1 cellular context compared by ENCODE assay signal in the genomic region with DNA sequence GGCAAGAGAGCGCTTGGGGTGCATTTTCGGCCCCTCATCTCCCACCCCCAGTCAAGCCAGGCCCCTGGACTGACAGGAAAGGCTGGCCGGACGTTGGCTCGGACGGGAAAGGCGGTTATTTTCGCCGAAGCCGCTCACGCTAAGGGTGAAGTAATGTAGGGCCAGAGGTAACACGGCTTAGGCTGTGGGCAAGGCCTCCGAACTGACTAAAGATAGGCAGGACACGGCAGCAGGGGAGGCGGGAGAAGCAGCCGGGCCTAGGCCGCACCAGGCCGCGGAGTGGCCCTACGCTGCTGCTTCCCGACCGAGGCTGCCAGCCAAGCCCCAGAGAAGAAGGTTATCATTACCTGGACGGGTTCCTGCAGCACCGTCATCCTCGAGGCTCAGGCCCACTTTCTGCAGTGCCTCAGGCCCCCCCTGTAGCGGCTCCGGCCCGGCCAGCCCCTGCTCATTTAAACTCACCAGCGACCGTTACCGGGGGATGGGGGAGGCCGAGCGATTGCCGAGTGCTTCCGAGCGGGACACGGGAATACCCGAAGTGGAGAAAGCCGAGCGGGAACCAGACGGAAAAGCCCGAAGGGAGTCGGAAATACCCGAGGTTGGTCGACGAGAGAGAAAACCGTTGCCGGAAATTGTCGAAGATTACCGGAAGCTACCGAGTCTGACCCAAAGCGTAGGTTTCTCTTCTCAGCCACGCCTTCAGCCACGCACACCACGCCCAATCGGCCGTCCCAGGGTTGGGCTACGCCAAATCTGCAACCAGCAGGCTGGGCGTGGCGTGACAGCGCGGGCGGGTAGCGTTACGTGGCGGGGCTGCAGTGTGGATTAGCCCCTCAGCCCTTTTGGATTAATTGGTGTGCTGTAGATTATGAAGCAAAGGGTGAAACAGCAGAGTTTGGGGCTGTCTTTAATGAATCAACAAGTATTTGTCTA.
TF ChIP-seq lines count a peak whose summit lies in the region.

A gene with protein sequence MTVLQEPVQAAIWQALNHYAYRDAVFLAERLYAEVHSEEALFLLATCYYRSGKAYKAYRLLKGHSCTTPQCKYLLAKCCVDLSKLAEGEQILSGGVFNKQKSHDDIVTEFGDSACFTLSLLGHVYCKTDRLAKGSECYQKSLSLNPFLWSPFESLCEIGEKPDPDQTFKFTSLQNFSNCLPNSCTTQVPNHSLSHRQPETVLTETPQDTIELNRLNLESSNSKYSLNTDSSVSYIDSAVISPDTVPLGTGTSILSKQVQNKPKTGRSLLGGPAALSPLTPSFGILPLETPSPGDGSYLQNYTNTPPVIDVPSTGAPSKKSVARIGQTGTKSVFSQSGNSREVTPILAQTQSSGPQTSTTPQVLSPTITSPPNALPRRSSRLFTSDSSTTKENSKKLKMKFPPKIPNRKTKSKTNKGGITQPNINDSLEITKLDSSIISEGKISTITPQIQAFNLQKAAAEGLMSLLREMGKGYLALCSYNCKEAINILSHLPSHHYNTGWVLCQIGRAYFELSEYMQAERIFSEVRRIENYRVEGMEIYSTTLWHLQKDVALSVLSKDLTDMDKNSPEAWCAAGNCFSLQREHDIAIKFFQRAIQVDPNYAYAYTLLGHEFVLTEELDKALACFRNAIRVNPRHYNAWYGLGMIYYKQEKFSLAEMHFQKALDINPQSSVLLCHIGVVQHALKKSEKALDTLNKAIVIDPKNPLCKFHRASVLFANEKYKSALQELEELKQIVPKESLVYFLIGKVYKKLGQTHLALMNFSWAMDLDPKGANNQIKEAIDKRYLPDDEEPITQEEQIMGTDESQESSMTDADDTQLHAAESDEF (minus strand): TSS at position 497 of the 933 bp plus-strand sequence. CDS start 123 bp downstream, at position 374.

TF ChIP-seq in HepG2, 621 proteins besides CTCF, POLR2A, EP300 and RAD21 (continued from another document and continues in another):
- TF ChIP-seq ARNT (IDR thresholded peaks at IDR 0.05), result no peak
- TF ChIP-seq NCOR1 (IDR thresholded peaks at IDR 0.05; ENCODE audit: borderline replicate concordance, low read length), result no peak
- TF ChIP-seq ZNF644 (CRISPR knock-in tag; IDR thresholded peaks at IDR 0.05; ENCODE audit: low read depth), result no peak
- peak; percentile 39 for TF ChIP-seq CEBPG (CRISPR knock-in tag; IDR thresholded peaks at IDR 0.05)
- no peak; the same call in 1 of the 2 replicates for TF ChIP-seq ZBTB3 (CRISPR knock-in tag; IDR thresholded peaks at IDR 0.05; ENCODE audit: borderline replicate concordance, low read depth)
- no peak for TF ChIP-seq NONO (IDR thresholded peaks at IDR 0.05)
- TF ChIP-seq NONO (CRISPR knock-in tag; conservative IDR thresholded peaks at IDR 0.05), result peak; percentile 71
- peak; percentile 51 for TF ChIP-seq ZNF143 (CRISPR knock-in tag; IDR thresholded peaks at IDR 0.05)
- TF ChIP-seq SALL1 (CRISPR knock-in tag; IDR thresholded peaks at IDR 0.05), result peak; percentile 96
- TF ChIP-seq KDM5B (CRISPR knock-in tag; IDR thresholded peaks at IDR 0.05; ENCODE audit: borderline replicate concordance), result peak; percentile 100
- no peak for TF ChIP-seq RAD51 (IDR thresholded peaks at IDR 0.05; ENCODE audit: borderline replicate concordance)
- TF ChIP-seq, protein P1, sequence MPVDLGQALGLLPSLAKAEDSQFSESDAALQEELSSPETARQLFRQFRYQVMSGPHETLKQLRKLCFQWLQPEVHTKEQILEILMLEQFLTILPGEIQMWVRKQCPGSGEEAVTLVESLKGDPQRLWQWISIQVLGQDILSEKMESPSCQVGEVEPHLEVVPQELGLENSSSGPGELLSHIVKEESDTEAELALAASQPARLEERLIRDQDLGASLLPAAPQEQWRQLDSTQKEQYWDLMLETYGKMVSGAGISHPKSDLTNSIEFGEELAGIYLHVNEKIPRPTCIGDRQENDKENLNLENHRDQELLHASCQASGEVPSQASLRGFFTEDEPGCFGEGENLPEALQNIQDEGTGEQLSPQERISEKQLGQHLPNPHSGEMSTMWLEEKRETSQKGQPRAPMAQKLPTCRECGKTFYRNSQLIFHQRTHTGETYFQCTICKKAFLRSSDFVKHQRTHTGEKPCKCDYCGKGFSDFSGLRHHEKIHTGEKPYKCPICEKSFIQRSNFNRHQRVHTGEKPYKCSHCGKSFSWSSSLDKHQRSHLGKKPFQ (CRISPR knock-in tag; IDR thresholded peaks at IDR 0.05; ENCODE audit: insufficient replicate concordance), result peak; percentile 90
- TF ChIP-seq TOE1 (CRISPR knock-in tag; IDR thresholded peaks at IDR 0.05), result peak; percentile 48; the same call in 1 of the 2 replicates
- TF ChIP-seq, protein P2, sequence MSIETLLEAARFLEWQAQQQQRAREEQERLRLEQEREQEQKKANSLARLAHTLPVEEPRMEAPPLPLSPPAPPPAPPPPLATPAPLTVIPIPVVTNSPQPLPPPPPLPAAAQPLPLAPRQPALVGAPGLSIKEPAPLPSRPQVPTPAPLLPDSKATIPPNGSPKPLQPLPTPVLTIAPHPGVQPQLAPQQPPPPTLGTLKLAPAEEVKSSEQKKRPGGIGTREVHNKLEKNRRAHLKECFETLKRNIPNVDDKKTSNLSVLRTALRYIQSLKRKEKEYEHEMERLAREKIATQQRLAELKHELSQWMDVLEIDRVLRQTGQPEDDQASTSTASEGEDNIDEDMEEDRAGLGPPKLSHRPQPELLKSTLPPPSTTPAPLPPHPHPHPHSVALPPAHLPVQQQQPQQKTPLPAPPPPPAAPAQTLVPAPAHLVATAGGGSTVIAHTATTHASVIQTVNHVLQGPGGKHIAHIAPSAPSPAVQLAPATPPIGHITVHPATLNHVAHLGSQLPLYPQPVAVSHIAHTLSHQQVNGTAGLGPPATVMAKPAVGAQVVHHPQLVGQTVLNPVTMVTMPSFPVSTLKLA (IDR thresholded peaks at IDR 0.05), result peak; percentile 36; the same call in 1 of the 2 replicates
- TF ChIP-seq ZNF264 (CRISPR knock-in tag; IDR thresholded peaks at IDR 0.05), result peak; percentile 91
- TF ChIP-seq XBP1 (CRISPR knock-in tag; IDR thresholded peaks at IDR 0.05), result peak; percentile 72; the same call in 1 of the 2 replicates
- TF ChIP-seq, protein P3, sequence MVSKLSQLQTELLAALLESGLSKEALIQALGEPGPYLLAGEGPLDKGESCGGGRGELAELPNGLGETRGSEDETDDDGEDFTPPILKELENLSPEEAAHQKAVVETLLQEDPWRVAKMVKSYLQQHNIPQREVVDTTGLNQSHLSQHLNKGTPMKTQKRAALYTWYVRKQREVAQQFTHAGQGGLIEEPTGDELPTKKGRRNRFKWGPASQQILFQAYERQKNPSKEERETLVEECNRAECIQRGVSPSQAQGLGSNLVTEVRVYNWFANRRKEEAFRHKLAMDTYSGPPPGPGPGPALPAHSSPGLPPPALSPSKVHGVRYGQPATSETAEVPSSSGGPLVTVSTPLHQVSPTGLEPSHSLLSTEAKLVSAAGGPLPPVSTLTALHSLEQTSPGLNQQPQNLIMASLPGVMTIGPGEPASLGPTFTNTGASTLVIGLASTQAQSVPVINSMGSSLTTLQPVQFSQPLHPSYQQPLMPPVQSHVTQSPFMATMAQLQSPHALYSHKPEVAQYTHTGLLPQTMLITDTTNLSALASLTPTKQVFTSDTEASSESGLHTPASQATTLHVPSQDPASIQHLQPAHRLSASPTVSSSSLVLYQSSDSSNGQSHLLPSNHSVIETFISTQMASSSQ (IDR thresholded peaks at IDR 0.05; ENCODE audit: low read depth), result no peak
- TF ChIP-seq, protein P3 (CRISPR knock-in tag; IDR thresholded peaks at IDR 0.05; ENCODE audit: borderline replicate concordance), result peak; percentile 49; the same call in 1 of the 2 replicates
- TF ChIP-seq CSRNP2 (CRISPR knock-in tag; conservative IDR thresholded peaks at IDR 0.05; ENCODE audit: low read depth), result no peak
- peak; percentile 82; the same call in 1 of the 2 replicates for TF ChIP-seq KLF6 (CRISPR knock-in tag; IDR thresholded peaks at IDR 0.05)
- TF ChIP-seq TFAP4 (IDR thresholded peaks at IDR 0.05; ENCODE audit: borderline replicate concordance, low read depth), result peak; percentile 35; the same call in 1 of the 2 replicates
- peak; percentile 91; the same call in 2 of the 3 replicates for TF ChIP-seq MXI1 (IDR thresholded peaks at IDR 0.05; ENCODE audit: borderline replicate concordance, low read depth, low read length)
- no peak for TF ChIP-seq SMARCC2 (IDR thresholded peaks at IDR 0.05)
- peak; percentile 48; the same call in 1 of the 2 replicates for TF ChIP-seq MEIS1 (CRISPR knock-in tag; IDR thresholded peaks at IDR 0.05; ENCODE audit: borderline replicate concordance)
- peak; percentile 95 for TF ChIP-seq ZFP37 (CRISPR knock-in tag; IDR thresholded peaks at IDR 0.05; ENCODE audit: borderline replicate concordance)
- TF ChIP-seq CBFB (CRISPR knock-in tag; IDR thresholded peaks at IDR 0.05), result 0 out of 2 replicates have a peak, but pooled peaks have one; percentile 61
- TF ChIP-seq ZNF709 (CRISPR knock-in tag; IDR thresholded peaks at IDR 0.05), result peak; percentile 96; the same call in 1 of the 2 replicates
- TF ChIP-seq, protein P4, sequence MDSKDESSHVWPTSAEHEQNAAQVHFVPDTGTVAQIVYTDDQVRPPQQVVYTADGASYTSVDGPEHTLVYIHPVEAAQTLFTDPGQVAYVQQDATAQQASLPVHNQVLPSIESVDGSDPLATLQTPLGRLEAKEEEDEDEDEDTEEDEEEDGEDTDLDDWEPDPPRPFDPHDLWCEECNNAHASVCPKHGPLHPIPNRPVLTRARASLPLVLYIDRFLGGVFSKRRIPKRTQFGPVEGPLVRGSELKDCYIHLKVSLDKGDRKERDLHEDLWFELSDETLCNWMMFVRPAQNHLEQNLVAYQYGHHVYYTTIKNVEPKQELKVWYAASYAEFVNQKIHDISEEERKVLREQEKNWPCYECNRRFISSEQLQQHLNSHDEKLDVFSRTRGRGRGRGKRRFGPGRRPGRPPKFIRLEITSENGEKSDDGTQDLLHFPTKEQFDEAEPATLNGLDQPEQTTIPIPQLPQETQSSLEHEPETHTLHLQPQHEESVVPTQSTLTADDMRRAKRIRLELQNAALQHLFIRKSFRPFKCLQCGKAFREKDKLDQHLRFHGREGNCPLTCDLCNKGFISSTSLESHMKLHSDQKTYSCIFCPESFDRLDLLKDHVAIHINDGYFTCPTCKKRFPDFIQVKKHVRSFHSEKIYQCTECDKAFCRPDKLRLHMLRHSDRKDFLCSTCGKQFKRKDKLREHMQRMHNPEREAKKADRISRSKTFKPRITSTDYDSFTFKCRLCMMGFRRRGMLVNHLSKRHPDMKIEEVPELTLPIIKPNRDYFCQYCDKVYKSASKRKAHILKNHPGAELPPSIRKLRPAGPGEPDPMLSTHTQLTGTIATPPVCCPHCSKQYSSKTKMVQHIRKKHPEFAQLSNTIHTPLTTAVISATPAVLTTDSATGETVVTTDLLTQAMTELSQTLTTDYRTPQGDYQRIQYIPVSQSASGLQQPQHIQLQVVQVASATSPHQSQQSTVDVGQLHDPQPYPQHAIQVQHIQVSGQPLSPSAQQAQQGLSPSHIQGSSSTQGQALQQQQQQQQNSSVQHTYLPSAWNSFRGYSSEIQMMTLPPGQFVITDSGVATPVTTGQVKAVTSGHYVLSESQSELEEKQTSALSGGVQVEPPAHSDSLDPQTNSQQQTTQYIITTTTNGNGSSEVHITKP (CRISPR knock-in tag; IDR thresholded peaks at IDR 0.05; ENCODE audit: low read depth), result peak; percentile 55; the same call in 1 of the 2 replicates
- TF ChIP-seq ZSCAN21 (CRISPR knock-in tag; IDR thresholded peaks at IDR 0.05; ENCODE audit: borderline replicate concordance), result peak; percentile 83; the same call in 1 of the 2 replicates
- no peak for TF ChIP-seq RFX3 (CRISPR knock-in tag; IDR thresholded peaks at IDR 0.05)
- TF ChIP-seq, protein P5, sequence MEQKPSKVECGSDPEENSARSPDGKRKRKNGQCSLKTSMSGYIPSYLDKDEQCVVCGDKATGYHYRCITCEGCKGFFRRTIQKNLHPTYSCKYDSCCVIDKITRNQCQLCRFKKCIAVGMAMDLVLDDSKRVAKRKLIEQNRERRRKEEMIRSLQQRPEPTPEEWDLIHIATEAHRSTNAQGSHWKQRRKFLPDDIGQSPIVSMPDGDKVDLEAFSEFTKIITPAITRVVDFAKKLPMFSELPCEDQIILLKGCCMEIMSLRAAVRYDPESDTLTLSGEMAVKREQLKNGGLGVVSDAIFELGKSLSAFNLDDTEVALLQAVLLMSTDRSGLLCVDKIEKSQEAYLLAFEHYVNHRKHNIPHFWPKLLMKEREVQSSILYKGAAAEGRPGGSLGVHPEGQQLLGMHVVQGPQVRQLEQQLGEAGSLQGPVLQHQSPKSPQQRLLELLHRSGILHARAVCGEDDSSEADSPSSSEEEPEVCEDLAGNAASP (CRISPR knock-in tag; IDR thresholded peaks at IDR 0.05; ENCODE audit: borderline replicate concordance), result peak; percentile 62; the same call in 1 of the 2 replicates
- peak; percentile 72; the same call in 1 of the 2 replicates for TF ChIP-seq ETS1 (CRISPR knock-in tag; IDR thresholded peaks at IDR 0.05)
